ENCODE assay signal across 14 cellular contexts in the genomic region with DNA sequence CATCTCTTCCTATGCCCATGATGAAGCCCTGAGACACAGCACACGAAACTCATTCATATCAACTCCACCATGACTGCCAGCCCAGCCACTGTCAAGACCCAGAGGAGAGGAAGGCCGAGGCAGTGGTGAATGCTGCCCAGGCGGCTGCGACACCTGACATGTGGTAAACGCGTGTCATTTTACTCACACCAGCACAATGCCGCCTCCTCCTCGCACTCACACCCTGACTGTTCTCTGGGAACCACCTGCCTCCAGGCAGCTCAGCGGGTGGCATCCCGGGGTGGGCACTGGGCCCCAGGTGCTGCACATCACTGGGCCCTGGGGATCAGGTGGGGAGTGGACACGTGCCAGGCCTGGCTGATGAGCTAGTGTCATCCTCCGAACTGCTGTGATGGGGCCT.
"Had no signal": no experiment of that assay in that cellular context is flagged by ENCODE, and none has a peak within 500 bp of the region (broad histone marks: within the 10 kb centered on the region; RNA-seq: fewer than 3 reads in every experiment).

No MANE protein-coding gene starts in this region.

- DNase-seq: activated B cell treated with CpG ODN at 0.5 μM for 24 hours; activated CD4-positive, alpha-beta T cell treated with anti-CD3 and anti-CD28 coated beads, Interleukin-2, amount 10 ng/mL, durations not matched to agents 7 days and 5 days; activated naive CD4-positive, alpha-beta T cell treated with anti-CD3 and anti-CD28 coated beads, Interleukin-2, amount 50 U/mL, for 16 hours; adrenal gland; hippocampal formation; naive B cell; occipital lobe; SIG-M5; sigmoid colon; stimulated activated CD4-positive, alpha-beta T cell treated with anti-CD3 and anti-CD28 coated beads, Interleukin-1b, Interleukin-23, amount 100 ng/mL, for 48 hours; T-helper 17 cell had no signal

- H3K4me3 Mint-ChIP-seq: activated B cell treated with CpG ODN at 0.5 μM for 24 hours; activated CD4-positive, alpha-beta T cell treated with anti-CD3 and anti-CD28 coated beads, Interleukin-2, amount 10 ng/mL, durations not matched to agents 7 days and 5 days; naive B cell; T-helper 17 cell had no signal

- H3K36me3 Mint-ChIP-seq: naive B cell had no signal

- H3K27me3 ChIP-seq: adrenal gland, colonic mucosa, left lung, sigmoid colon, tibial nerve had no signal

- H3K4me1 ChIP-seq: colonic mucosa had no signal

- H3K27me3 Mint-ChIP-seq: activated B cell treated with CpG ODN at 0.5 μM for 24 hours; activated CD4-positive, alpha-beta T cell treated with anti-CD3 and anti-CD28 coated beads, Interleukin-2, amount 10 ng/mL, durations not matched to agents 7 days and 5 days; naive B cell; T-helper 17 cell had no signal

- H3K9me3 ChIP-seq: adrenal gland, colonic mucosa, left lung, sigmoid colon, tibial nerve had no signal

- H3K27ac ChIP-seq: colonic mucosa had no signal

- H3K4me3 ChIP-seq: adrenal gland, colonic mucosa, left lung, sigmoid colon, tibial nerve had no signal

- ATAC-seq: T-helper 17 cell had no signal

- H3K36me3 ChIP-seq: adrenal gland, colonic mucosa had no signal

- H3K4me1 Mint-ChIP-seq: activated B cell treated with CpG ODN at 0.5 μM for 24 hours; activated CD4-positive, alpha-beta T cell treated with anti-CD3 and anti-CD28 coated beads, Interleukin-2, amount 10 ng/mL, durations not matched to agents 7 days and 5 days; naive B cell had no signal

- H3K9me3 Mint-ChIP-seq: activated B cell treated with CpG ODN at 0.5 μM for 24 hours; activated CD4-positive, alpha-beta T cell treated with anti-CD3 and anti-CD28 coated beads, Interleukin-2, amount 10 ng/mL, durations not matched to agents 7 days and 5 days; naive B cell had no signal

- H3K27ac Mint-ChIP-seq: activated B cell treated with CpG ODN at 0.5 μM for 24 hours, naive B cell, T-helper 17 cell had no signal
